9 cellular contexts compared by ENCODE assay signal in the genomic region with DNA sequence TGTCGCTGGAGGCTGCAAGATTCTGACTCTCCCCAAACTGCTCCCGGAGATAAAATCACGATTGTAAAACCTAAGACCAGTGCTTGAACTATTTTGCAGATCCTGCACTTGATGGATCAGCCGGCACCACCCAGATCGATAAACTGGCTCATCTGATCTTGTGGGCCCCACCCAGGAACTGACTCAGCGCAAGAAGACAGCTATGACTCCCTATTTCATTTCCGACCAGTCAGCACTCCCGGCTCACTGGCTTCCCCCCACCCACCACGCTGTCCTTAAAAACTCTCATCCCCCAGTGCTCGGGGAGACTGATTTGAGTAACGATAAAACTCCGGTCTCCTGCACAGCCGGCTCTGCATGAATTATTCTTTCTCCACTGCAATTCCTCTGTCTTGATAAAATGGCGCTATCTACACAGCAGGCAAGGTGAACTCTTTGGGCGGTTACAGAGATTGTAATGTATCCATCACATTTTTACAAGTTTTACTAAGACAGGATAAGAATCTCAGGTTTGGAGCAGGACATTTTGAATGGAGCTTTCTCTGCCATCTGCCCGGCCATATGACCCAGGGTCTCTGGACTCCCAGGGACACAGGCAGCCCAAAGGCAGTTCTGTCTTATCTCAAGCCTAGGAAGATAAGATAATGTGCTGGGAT. TPM values are rescaled to one million over a fixed set of nuclear protein-coding genes. Genes with fewer than 3 reads are reported as not detected.
DNase-seq lines count a peak whose midpoint lies in the region; ATAC-seq and TF ChIP-seq lines count a peak whose summit lies in the region.
"Had no signal": no experiment of that assay in that cellular context is flagged by ENCODE, and none has a peak within 500 bp of the region (broad histone marks: within the 10 kb centered on the region; RNA-seq: fewer than 3 reads in every experiment).

No MANE protein-coding gene starts in this region.

- H3K4me3 Mint-ChIP-seq in activated CD4-positive, alpha-beta T cell treated with anti-CD3 and anti-CD28 coated beads for 36 hours = peak overlapping the region; percentile 42
- peak overlapping the region; percentile 38 for H3K4me3 Mint-ChIP-seq in endodermal cell

- CTCF ChIA-PET in IMR-90 (lab: Yijun Ruan, JAX) = no interaction called here
- CTCF ChIA-PET in activated CD4-positive, alpha-beta T cell treated with anti-CD3 and anti-CD28 coated beads for 36 hours (lab: Charles Lee) = interaction anchor here (0.9 kb wide), 1 partner anchor 35 kb away, joined by 3 read pairs; no protein-coding TSS in a partner anchor

- no peak overlapping the region for H3K18ac ChIP-seq in IMR-90 (ENCODE audit: low read depth, low read length)

- WGBS in IMR-90 (ENCODE audit: extremely low coverage in 2 of 2, insufficient read length in 1 of 2), 2 experiments = 18% methylated on average over 5 of the region's 16 CpGs; no CpG with 5 or more reads in 1 of the 2 experiments
- 64 to 84% methylated on average over 11 to 16 of the region's 16 CpGs for WGBS in endodermal cell (ENCODE audit: insufficient coverage in 1 of 2, insufficient read length in 1 of 2), 2 experiments

- H2BK15ac ChIP-seq in IMR-90 (ENCODE audit: low read depth, low read length) = no peak overlapping the region

- H3K79me1 ChIP-seq in IMR-90 (ENCODE audit: low read depth in 1 of 2, low read length in 2 of 2) = no peaks in the 10 kb centered on the region

- peak overlapping the region; percentile 64 for H2AFZ ChIP-seq in IMR-90 (replicated peaks; ENCODE audit: low read length, poor library complexity)

- H3K4me2 ChIP-seq in IMR-90 (ENCODE audit: low read depth, low read length) = peak overlapping the region; percentile 81

- no peak for TF ChIP-seq RAD21 in IMR-90 (IDR thresholded peaks at IDR 0.05; ENCODE audit: low read length)

- no peaks in the 10 kb centered on the region; the same call in 1 of the 2 replicates for H3K9me1 ChIP-seq in IMR-90 (ENCODE audit: insufficient read depth, low read length)

- H3K27ac Mint-ChIP-seq in activated CD4-positive, alpha-beta T cell treated with anti-CD3 and anti-CD28 coated beads for 36 hours = no peak overlapping the region
- peak overlapping the region; percentile 84 for H3K27ac Mint-ChIP-seq in endodermal cell

- dilution Hi-C loops in IMR-90 (cut with HindIII; ENCODE audit: low sequenced_read_pairs, unreplicated experiment) = no loop called here

- H3K27me3 Mint-ChIP-seq in activated CD4-positive, alpha-beta T cell treated with anti-CD3 and anti-CD28 coated beads for 36 hours = peaks cover 39% of the 10 kb centered on the region
- H3K27me3 Mint-ChIP-seq in endodermal cell (ENCODE audit: insufficient read depth) = no peaks in the 10 kb centered on the region

- DNase-seq in IMR-90 (peak; percentile 46), endodermal cell (no peak), left ventricle myocardium superior (no peak), amygdala (lab: John Stamatoyannopoulos, UW) (no peak), left lung (no peak)
- DNase-seq in activated CD4-positive, alpha-beta T cell treated with anti-CD3 and anti-CD28 coated beads for 36 hours = peak; percentile 79
- peak; percentile 31 to 65 for DNase-seq in stimulated activated CD4-positive, alpha-beta T cell treated with anti-CD3 and anti-CD28 coated beads, Interleukin-4, amount 100 ng/mL, for 48 hours (ENCODE audit: low read depth in 2 of 2)
- DNase-seq: NCI-H2107 had no signal

- H3K9me3 ChIP-seq in IMR-90 (ENCODE audit: control insufficient read depth, insufficient read depth, low read length) (no peaks in the 10 kb centered on the region), endodermal cell (ENCODE audit: control insufficient read depth, low read length) (no peaks in the 10 kb centered on the region), left lung (no peaks in the 10 kb centered on the region)

- H3K9ac ChIP-seq in IMR-90 (ENCODE audit: low read depth, low read length) (no peak overlapping the region), endodermal cell (ENCODE audit: extremely low read depth, low read length, poor library complexity, severe bottlenecking) (no peak overlapping the region)

- no peak overlapping the region for H2AK5ac ChIP-seq in IMR-90 (ENCODE audit: low read depth, low read length)

- peaks cover 19% of the 10 kb centered on the region for H3K4me1 Mint-ChIP-seq in activated CD4-positive, alpha-beta T cell treated with anti-CD3 and anti-CD28 coated beads for 36 hours
- H3K4me1 Mint-ChIP-seq in endodermal cell = peaks cover 39% of the 10 kb centered on the region

- intact Hi-C loops in IMR-90 (cut with micrococcal nuclease) = no loop called here
- intact Hi-C loops in activated CD4-positive, alpha-beta T cell treated with anti-CD3 and anti-CD28 coated beads for 36 hours (cut with DNase I, micrococcal nuclease) = loop anchor here in 1 of 2 experiments (1.0 to 2.0 kb wide), 2 partner anchors 30 to 31 kb away; a partner anchor contains a TSS
- intact Hi-C loops in left ventricle myocardium superior (cut with micrococcal nuclease) = no loop called here
- intact Hi-C loops in left lung (cut with DNase I) = no loop called here

- H3K4ac ChIP-seq in IMR-90 (ENCODE audit: low read depth, low read length) = no peak overlapping the region

- H3K14ac ChIP-seq in IMR-90 (replicated peaks; ENCODE audit: low read depth, low read length) = peak overlapping the region; percentile 37; the same call in 1 of the 2 replicates

- H3K36me3 Mint-ChIP-seq in activated CD4-positive, alpha-beta T cell treated with anti-CD3 and anti-CD28 coated beads for 36 hours (ENCODE audit: low read depth) = no peaks in the 10 kb centered on the region
- H3K36me3 Mint-ChIP-seq in endodermal cell (ENCODE audit: low read depth) = peaks cover 8% of the 10 kb centered on the region

- H4K8ac ChIP-seq in IMR-90 (ENCODE audit: low read depth in 2 of 2, low read length in 2 of 2) = peak overlapping the region in 1 of 2 experiments; percentile 69; a peak in 2 of 4 replicates

- TF ChIP-seq POLR2A in IMR-90 (IDR thresholded peaks at IDR 0.05; ENCODE audit: low read depth, low read length) = no peak

- no peak overlapping the region for H4K5ac ChIP-seq in IMR-90 (ENCODE audit: low read depth, low read length)

- POLR2A ChIA-PET in IMR-90 (lab: Charles Lee; ENCODE audit: unreplicated experiment) = no interaction called here
- POLR2A ChIA-PET in activated CD4-positive, alpha-beta T cell treated with anti-CD3 and anti-CD28 coated beads for 36 hours (lab: Charles Lee) = no interaction called here

- in situ Hi-C loops in IMR-90 (cut with MboI; ENCODE audit: low sequenced_read_pairs) = no loop called here

- no TSS peak for BruUV-seq in IMR-90 (replicated peaks; lab: Mats Ljungman, UMichigan)

- H3K27me3 ChIP-seq in IMR-90 (ENCODE audit: control insufficient read depth, insufficient read depth, low read length) (no peaks in the 10 kb centered on the region), endodermal cell (ENCODE audit: control insufficient read depth, insufficient read depth, low read length, poor library complexity, severe bottlenecking) (no peaks in the 10 kb centered on the region), left lung (peaks cover 0 to 14% of the 10 kb centered on the region in 2 donors)

- H2BK20ac ChIP-seq in IMR-90 (ENCODE audit: low read depth, low read length) = peak overlapping the region; percentile 3; the same call in 1 of the 2 replicates

- no peaks in the 10 kb centered on the region for H4K20me1 ChIP-seq in IMR-90 (ENCODE audit: insufficient read depth, low read length)

- H2BK120ac ChIP-seq in IMR-90 (ENCODE audit: low read depth, low read length) = peak overlapping the region; percentile 50

- H3K56ac ChIP-seq in IMR-90 (ENCODE audit: extremely low read depth, insufficient read depth, low read length) = peak overlapping the region; percentile 26; the same call in 1 of the 2 replicates

- H3K23ac ChIP-seq in IMR-90 (ENCODE audit: low read depth, low read length) = 0 out of 2 replicates have a peak overlapping the region, but pooled peaks have one; percentile 3

- no peaks in the 10 kb centered on the region for H3K9me3 Mint-ChIP-seq in activated CD4-positive, alpha-beta T cell treated with anti-CD3 and anti-CD28 coated beads for 36 hours (ENCODE audit: low read depth)
- H3K9me3 Mint-ChIP-seq in endodermal cell = no peaks in the 10 kb centered on the region

- TF ChIP-seq CTCF in IMR-90 (conservative IDR thresholded peaks at IDR 0.05; ENCODE audit: low read depth, low read length) = no peak
- TF ChIP-seq CTCF in endodermal cell (conservative IDR thresholded peaks at IDR 0.05) = no peak
- TF ChIP-seq CTCF in left lung (IDR thresholded peaks at IDR 0.05) = no peak

- peak; percentile 91 for ATAC-seq in IMR-90 (ENCODE audit: low read depth)
- ATAC-seq in activated CD4-positive, alpha-beta T cell treated with anti-CD3 and anti-CD28 coated beads for 36 hours = peak; percentile 98
- ATAC-seq in left ventricle myocardium superior = no peak
- ATAC-seq in left lung = no peak

- H3K36me3 ChIP-seq in IMR-90 (ENCODE audit: control insufficient read depth, insufficient read depth, low read length) (no peaks in the 10 kb centered on the region), endodermal cell (ENCODE audit: control insufficient read depth, insufficient read depth, low read length) (no peaks in the 10 kb centered on the region), left lung (no peaks in the 10 kb centered on the region)

- no peak overlapping the region for H2AK9ac ChIP-seq in IMR-90 (replicated peaks; ENCODE audit: low read depth, low read length, poor library complexity)

- no peak overlapping the region for H2BK5ac ChIP-seq in IMR-90 (ENCODE audit: low read depth, low read length, poor library complexity, severe bottlenecking)

- H3K4me1 ChIP-seq in IMR-90 (ENCODE audit: control insufficient read depth, insufficient read depth, low read length) = peaks cover 4% of the 10 kb centered on the region; the same call in 1 of the 2 replicates
- peaks cover 11% of the 10 kb centered on the region for H3K4me1 ChIP-seq in endodermal cell (ENCODE audit: control insufficient read depth, insufficient read depth, low read length)
- H3K4me1 ChIP-seq in left lung = peaks cover 0 to 3% of the 10 kb centered on the region in 2 donors

- no peak overlapping the region for H3K27ac ChIP-seq in IMR-90 (ENCODE audit: insufficient read depth, low read length)
- no peak overlapping the region for H3K27ac ChIP-seq in endodermal cell (ENCODE audit: low read depth, low read length)
- H3K27ac ChIP-seq in left lung = no peak overlapping the region

- peak overlapping the region; percentile 32; the same call in 1 of the 2 replicates for H4K91ac ChIP-seq in IMR-90 (ENCODE audit: insufficient read depth, low read depth, low read length)

- H3K4me3 ChIP-seq in IMR-90 (ENCODE audit: insufficient read depth, low read depth, low read length) = no peak overlapping the region
- H3K4me3 ChIP-seq in endodermal cell (ENCODE audit: low read length) = peak overlapping the region; percentile 25
- H3K4me3 ChIP-seq in left lung = no peak overlapping the region

RNA-seq across cellular contexts. Expression of a gene that starts 10.6 kb away (rescaled TPM):
- 3.8 and 4.4 TPM in 2 replicates for total RNA-seq in IMR-90 (2012; rRNA removed)
- 5.6 and 6.0 TPM in 2 replicates for polyA plus RNA-seq in IMR-90 (2012; rRNA removed)
- 3.3 and 5.6 TPM in 2 replicates for polyA plus RNA-seq in IMR-90 (2012; cell fraction: cytosol; rRNA removed)
- 9.3 and 10.5 TPM in 2 replicates for polyA plus RNA-seq in IMR-90 (2012; cell fraction: nucleus; rRNA removed; ENCODE audit: low replicate concordance)
- total RNA-seq in activated CD4-positive, alpha-beta T cell treated with anti-CD3 and anti-CD28 coated beads for 36 hours = 1 to 10 TPM; 1.5 to 2.4 TPM
- 10 to 100 TPM; 43.2 to 54.5 TPM for total RNA-seq in endodermal cell
- polyA plus RNA-seq in endodermal cell (2013, experiment 1 of 2) = 21.4 TPM
- polyA plus RNA-seq in endodermal cell (2013, experiment 2 of 2) = 20.9 TPM
- total RNA-seq in left ventricle myocardium superior = 23.3 TPM
- total RNA-seq in left lung = 10 to 100 TPM; 18.1 to 20.7 TPM

RNA-seq across cellular contexts. Expression of a gene that starts 31.5 kb away (rescaled TPM):
- 53.1 and 54.4 TPM in 2 replicates for total RNA-seq in IMR-90 (2012; rRNA removed)
- polyA plus RNA-seq in IMR-90 (2012; rRNA removed) = 104 and 142 TPM in 2 replicates
- polyA plus RNA-seq in IMR-90 (2012; cell fraction: cytosol; rRNA removed) = 57.0 and 155 TPM in 2 replicates
- polyA plus RNA-seq in IMR-90 (2012; cell fraction: nucleus; rRNA removed; ENCODE audit: low replicate concordance) = 92.4 and 172 TPM in 2 replicates
- total RNA-seq in activated CD4-positive, alpha-beta T cell treated with anti-CD3 and anti-CD28 coated beads for 36 hours = 10 to 100 TPM; 50.0 to 70.6 TPM
- total RNA-seq in endodermal cell = 10 to 100 TPM; 50.2 to 53.1 TPM
- polyA plus RNA-seq in endodermal cell (2013, experiment 1 of 2) = 51.4 TPM
- 44.0 TPM for polyA plus RNA-seq in endodermal cell (2013, experiment 2 of 2)
- 49.8 TPM for total RNA-seq in left ventricle myocardium superior
- total RNA-seq in left lung = 10 to 100 TPM; 21.9 to 25.8 TPM

RNA-seq across cellular contexts. Expression of a gene that starts 52.2 kb away (rescaled TPM):
- total RNA-seq in IMR-90 (2012; rRNA removed) (not detected in 2 replicates), endodermal cell (not detected), left ventricle myocardium superior (not detected), left lung (not detected)
- not detected in 2 replicates for polyA plus RNA-seq in IMR-90 (2012; rRNA removed)
- polyA plus RNA-seq in IMR-90 (2012; cell fraction: cytosol; rRNA removed) = not detected in 2 replicates
- not detected in 2 replicates for polyA plus RNA-seq in IMR-90 (2012; cell fraction: nucleus; rRNA removed; ENCODE audit: low replicate concordance)
- not detected for total RNA-seq in activated CD4-positive, alpha-beta T cell treated with anti-CD3 and anti-CD28 coated beads for 36 hours
- polyA plus RNA-seq in endodermal cell (2013, experiment 1 of 2) = not detected
- not detected for polyA plus RNA-seq in endodermal cell (2013, experiment 2 of 2)
- total RNA-seq: skeletal muscle tissue had no signal

Comparison
In these comparisons a context has a peak if more than half of its experiments do, and no peak if none do; other contexts are left out.
1. ATAC-seq: peak in IMR-90 (single experiment) and activated CD4-positive, alpha-beta T cell treated with anti-CD3 and anti-CD28 coated beads for 36 hours (single experiment); none in left ventricle myocardium superior (single experiment) and left lung (single experiment).
2. DNase-seq: peak in IMR-90 (single experiment), activated CD4-positive, alpha-beta T cell treated with anti-CD3 and anti-CD28 coated beads for 36 hours (single experiment) and stimulated activated CD4-positive, alpha-beta T cell treated with anti-CD3 and anti-CD28 coated beads, Interleukin-4, amount 100 ng/mL, for 48 hours (2 of 2); none in endodermal cell (single experiment), left ventricle myocardium superior (single experiment), amygdala (0 of 56) and left lung (0 of 2).